In genomic region chr18:69102959-69103358, GRCh38 we compare ENCODE assay signal across 22 cellular contexts.
DNase-seq lines count a peak whose midpoint lies in the region; ATAC-seq and TF ChIP-seq lines count a peak whose summit lies in the region.
"Had no signal": no experiment of that assay in that cellular context is flagged by ENCODE, and none has a peak within 500 bp of the region (broad histone marks: within the 10 kb centered on the region; RNA-seq: fewer than 3 reads in every experiment).

No MANE protein-coding gene starts in this region.

- H3K9me3 ChIP-seq in HCT116 (ENCODE audit: control insufficient read depth in 1 of 2, insufficient read depth in 1 of 2, low read depth in 1 of 2, low read length in 2 of 2) (no peaks in the 10 kb centered on the region), mesenchymal stem cell (ENCODE audit: control insufficient read depth, low read length) (no peaks in the 10 kb centered on the region), HAP-1 (no peaks in the 10 kb centered on the region)

- no peak overlapping the region for H2BK5ac ChIP-seq in mesenchymal stem cell (ENCODE audit: low read depth, low read length, poor library complexity, severe bottlenecking)

- H3K4me3 ChIP-seq in AG10803 (ENCODE audit: low read length): no peak overlapping the region
- no peak overlapping the region for H3K4me3 ChIP-seq in HCT116 (replicated peaks in 1 of 2; ENCODE audit: low read depth in 1 of 2, low read length in 2 of 2)
- H3K4me3 ChIP-seq in astrocyte of the spinal cord (ENCODE audit: low read depth, low read length): no peak overlapping the region
- no peak overlapping the region for H3K4me3 ChIP-seq in mesenchymal stem cell (ENCODE audit: insufficient read depth in 1 of 2, low read depth in 1 of 2, low read length in 2 of 2)
- H3K4me3 ChIP-seq in HAP-1: no peak overlapping the region
- H3K4me3 ChIP-seq: dorsolateral prefrontal cortex, hepatocyte, smooth muscle cell had no signal

- intact Hi-C loops in HCT116 (cut with micrococcal nuclease): no loop called here

- no peaks in the 10 kb centered on the region for H4K20me1 ChIP-seq in HCT116 (ENCODE audit: insufficient read depth)

- no peak overlapping the region for H3K4me2 ChIP-seq in HCT116 (ENCODE audit: low read length)
- no peak overlapping the region for H3K4me2 ChIP-seq in mesenchymal stem cell (ENCODE audit: low read length, poor library complexity, severe bottlenecking)
- H3K4me2 ChIP-seq: hepatocyte, smooth muscle cell had no signal

- no TSS peak for BruUV-seq in HCT116 (replicated peaks; lab: Mats Ljungman, UMichigan)

- no peak for TF ChIP-seq POLR2A in HCT116 (IDR thresholded peaks at IDR 0.05; ENCODE audit: borderline replicate concordance, extremely low read depth, insufficient read depth, insufficient read length)

- no peak overlapping the region for H3K23ac ChIP-seq in mesenchymal stem cell (ENCODE audit: low read length in 2 of 2)

- H3K79me2 ChIP-seq in HCT116 (ENCODE audit: insufficient read depth, low read length): no peaks in the 10 kb centered on the region
- H3K79me2 ChIP-seq: hepatocyte had no signal

- no peak overlapping the region for H2BK12ac ChIP-seq in mesenchymal stem cell (ENCODE audit: low read length in 2 of 2)

- H3K27me3 ChIP-seq in HCT116 (ENCODE audit: insufficient read depth, low read length) (no peaks in the 10 kb centered on the region), mesenchymal stem cell (ENCODE audit: control insufficient read depth in 1 of 2, insufficient read depth in 1 of 2, low read length in 2 of 2) (no peaks in the 10 kb centered on the region), HAP-1 (ENCODE audit: low read depth) (no peaks in the 10 kb centered on the region)
- H3K27me3 ChIP-seq: dorsolateral prefrontal cortex, foreskin keratinocyte, hepatocyte had no signal

- H2BK15ac ChIP-seq in mesenchymal stem cell (ENCODE audit: low read depth, poor library complexity, severe bottlenecking): no peak overlapping the region

- peaks cover 4% of the 10 kb centered on the region for H3K9me3 Mint-ChIP-seq in stimulated activated memory B cell treated with anti-CD40 and anti-IgM and Interleukin-4, amounts not matched to agents 10 μg/mL and 1 μg/mL and 100 μg/mL, for 72 hours

- H3K4me1 ChIP-seq in HCT116 (ENCODE audit: control insufficient read depth in 1 of 2, insufficient read depth in 2 of 2, low read length in 2 of 2) (no peaks in the 10 kb centered on the region; a peak in 1 of 4 replicates), mesenchymal stem cell (ENCODE audit: control insufficient read depth, insufficient read depth, low read depth, low read length) (peaks cover 3% of the 10 kb centered on the region), HAP-1 (no peaks in the 10 kb centered on the region)
- H3K4me1 ChIP-seq: foreskin keratinocyte had no signal

- peak; percentile 53 for ATAC-seq in HCT116
- ATAC-seq in stimulated activated memory B cell treated with anti-CD40 and anti-IgM and Interleukin-4, amounts not matched to agents 10 μg/mL and 1 μg/mL and 100 μg/mL, for 72 hours: no peak
- ATAC-seq: foreskin keratinocyte; left lobe of liver; naive thymus-derived CD4-positive, alpha-beta T cell had no signal

- H4K91ac ChIP-seq in mesenchymal stem cell (ENCODE audit: low read length): no peak overlapping the region

- H3K4ac ChIP-seq in mesenchymal stem cell (ENCODE audit: low read depth in 1 of 2, low read length in 2 of 2): no peak overlapping the region

- H3K27ac Mint-ChIP-seq in stimulated activated memory B cell treated with anti-CD40 and anti-IgM and Interleukin-4, amounts not matched to agents 10 μg/mL and 1 μg/mL and 100 μg/mL, for 72 hours: no peak overlapping the region
- H3K27ac Mint-ChIP-seq: naive thymus-derived CD4-positive, alpha-beta T cell; T-helper 1 cell treated with Interleukin-12 subunit alpha and Interleukin-12 subunit beta and Interleukin-4 antibody, amounts not matched to agents 30 μg/mL and 1 μg/mL, for 36 hours had no signal

- H3K36me3 ChIP-seq in HCT116 (ENCODE audit: control insufficient read depth in 1 of 2, insufficient read depth in 2 of 2, low read length in 2 of 2): no peaks in the 10 kb centered on the region
- no peaks in the 10 kb centered on the region for H3K36me3 ChIP-seq in mesenchymal stem cell (ENCODE audit: control insufficient read depth in 1 of 2, insufficient read depth in 2 of 2, low read depth in 1 of 2, low read length in 2 of 2)
- no peaks in the 10 kb centered on the region for H3K36me3 ChIP-seq in HAP-1 (replicated peaks)

- H3K4me3 Mint-ChIP-seq in stimulated activated memory B cell treated with anti-CD40 and anti-IgM and Interleukin-4, amounts not matched to agents 10 μg/mL and 1 μg/mL and 100 μg/mL, for 72 hours: no peak overlapping the region
- H3K4me3 Mint-ChIP-seq: naive thymus-derived CD4-positive, alpha-beta T cell; T-helper 1 cell treated with Interleukin-12 subunit alpha and Interleukin-12 subunit beta and Interleukin-4 antibody, amounts not matched to agents 30 μg/mL and 1 μg/mL, for 36 hours had no signal

- DNase-seq in AG10803 (ENCODE audit: low read depth) (peak; percentile 0), HCT116 (ENCODE audit: low read depth, low spot score) (peak; percentile 3), astrocyte of the spinal cord (ENCODE audit: low read depth, low spot score) (peak; percentile 17), mesenchymal stem cell (peak; percentile 31), OCI-M2 (lab: John Stamatoyannopoulos, UW; ENCODE audit: unreplicated experiment) (no peak), HAP-1 (ENCODE audit: low spot score in 2 of 2) (no peak)
- DNase-seq in activated CD4-positive, alpha-beta T cell treated with anti-CD3 and anti-CD28 coated beads for 4 hours: no peak
- DNase-seq: activated T-cell treated with anti-CD3 and anti-CD28 coated beads, Interleukin-2, amount 50 U/mL, for 1 hour; amygdala; dorsolateral prefrontal cortex; foreskin keratinocyte; naive thymus-derived CD4-positive, alpha-beta T cell; NCI-H1048; NCI-H187; NCI-H526; RPMI8226; stimulated activated CD4-positive, alpha-beta T cell treated with anti-CD3 and anti-CD28 coated beads, Interleukin-2, amount 100 ng/mL, for 24 hours had no signal

- POLR2A ChIA-PET in HCT116 (lab: Charles Lee): no interaction called here

- 43% methylated on average over 1 of the region's 1 CpG for WGBS in mesenchymal stem cell

- H2AFZ ChIP-seq in HCT116 (ENCODE audit: low read depth, low read length, poor library complexity, severe bottlenecking) (no peak overlapping the region), mesenchymal stem cell (ENCODE audit: low read depth, low read length) (no peak overlapping the region)
- H2AFZ ChIP-seq: hepatocyte had no signal

- no peaks in the 10 kb centered on the region for H3K9me2 ChIP-seq in HCT116 (ENCODE audit: insufficient read depth)

- H3K79me1 ChIP-seq in mesenchymal stem cell (replicated peaks; ENCODE audit: low read length, poor library complexity, severe bottlenecking): no peaks in the 10 kb centered on the region

- H3K18ac ChIP-seq in mesenchymal stem cell (ENCODE audit: low read depth in 1 of 2, low read length in 2 of 2): no peak overlapping the region

- H2BK120ac ChIP-seq in mesenchymal stem cell (ENCODE audit: low read depth, low read length): no peak overlapping the region

- TF ChIP-seq CTCF in AG10803 (conservative IDR thresholded peaks at IDR 0.05; ENCODE audit: low read length) (no peak), HCT116 (IDR thresholded peaks at IDR 0.05 in 2 of 3, conservative IDR thresholded peaks at IDR 0.05 in 1 of 3; ENCODE audit: borderline replicate concordance in 1 of 3, insufficient read depth in 1 of 3, low read depth in 2 of 3, low read length in 2 of 3) (no peak), astrocyte of the spinal cord (IDR thresholded peaks at IDR 0.05; ENCODE audit: low read depth, low read length) (no peak)

- no peak overlapping the region for H3K14ac ChIP-seq in mesenchymal stem cell (ENCODE audit: low read length in 2 of 2)

- H3K27me3 Mint-ChIP-seq in stimulated activated memory B cell treated with anti-CD40 and anti-IgM and Interleukin-4, amounts not matched to agents 10 μg/mL and 1 μg/mL and 100 μg/mL, for 72 hours: no peaks in the 10 kb centered on the region
- H3K27me3 Mint-ChIP-seq: naive thymus-derived CD4-positive, alpha-beta T cell had no signal

- H3K4me1 Mint-ChIP-seq in stimulated activated memory B cell treated with anti-CD40 and anti-IgM and Interleukin-4, amounts not matched to agents 10 μg/mL and 1 μg/mL and 100 μg/mL, for 72 hours: no peaks in the 10 kb centered on the region
- H3K4me1 Mint-ChIP-seq: naive thymus-derived CD4-positive, alpha-beta T cell had no signal

- TF ChIP-seq RAD21 in HCT116 (IDR thresholded peaks at IDR 0.05; ENCODE audit: low read depth): no peak

- RAD21 ChIA-PET in HCT116 (lab: Charles Lee; ENCODE audit: low non-redundant PET in 1 of 2, low total read pairs in 2 of 2, uncharacterized antibody in 2 of 2, unreplicated experiment in 2 of 2): no interaction called here

- in situ Hi-C loops in astrocyte of the spinal cord (cut with HindIII; ENCODE audit: low sequenced_read_pairs) (no loop called here), HAP-1 (cut with MboI; ENCODE audit: low sequenced_read_pairs) (no loop called here)

- CTCF ChIA-PET in HCT116 (lab: Charles Lee): no interaction called here

- no peak overlapping the region for H4K8ac ChIP-seq in mesenchymal stem cell (ENCODE audit: low read length)

- H3K36me3 Mint-ChIP-seq in stimulated activated memory B cell treated with anti-CD40 and anti-IgM and Interleukin-4, amounts not matched to agents 10 μg/mL and 1 μg/mL and 100 μg/mL, for 72 hours: no peaks in the 10 kb centered on the region
- H3K36me3 Mint-ChIP-seq: naive thymus-derived CD4-positive, alpha-beta T cell had no signal

- no peak overlapping the region for H2AK5ac ChIP-seq in mesenchymal stem cell (ENCODE audit: low read length, severe bottlenecking)

- no peak overlapping the region for H3K27ac ChIP-seq in HCT116 (ENCODE audit: low read depth, low read length)
- H3K27ac ChIP-seq in mesenchymal stem cell (ENCODE audit: low read length, poor library complexity, severe bottlenecking): no peak overlapping the region
- H3K27ac ChIP-seq: dorsolateral prefrontal cortex, foreskin keratinocyte, hepatocyte had no signal

- H3K9ac ChIP-seq in HCT116 (ENCODE audit: low read length) (no peak overlapping the region), mesenchymal stem cell (ENCODE audit: low read length) (no peak overlapping the region)

TF ChIP-seq in HCT116, 20 proteins besides CTCF, POLR2A, EP300 and RAD21 (continues in another document):
- TF ChIP-seq ZFX (IDR thresholded peaks at IDR 0.05) (no peak), JUND (IDR thresholded peaks at IDR 0.05) (peak; percentile 29; the same call in 1 of the 2 replicates), CBX3 (IDR thresholded peaks at IDR 0.05; ENCODE audit: low read depth) (no peak), TCF7L2 (IDR thresholded peaks at IDR 0.05; ENCODE audit: borderline replicate concordance, extremely low read depth, insufficient read depth, insufficient read length) (peak; percentile 78), CEBPB (IDR thresholded peaks at IDR 0.05; ENCODE audit: low read depth) (0 out of 2 replicates have a peak, but pooled peaks have one; percentile 29), SP1 (IDR thresholded peaks at IDR 0.05; ENCODE audit: low read depth) (0 out of 2 replicates have a peak, but pooled peaks have one; percentile 11), SRF (IDR thresholded peaks at IDR 0.05; ENCODE audit: low read depth) (no peak), EZH2 (IDR thresholded peaks at IDR 0.05) (no peak), FOSL1 (IDR thresholded peaks at IDR 0.05; ENCODE audit: low read depth) (peak; percentile 23; the same call in 1 of the 2 replicates)

Comparison
In these comparisons a context has a peak if more than half of its experiments do, and no peak if none do; other contexts are left out.
1. DNase-seq: peak in AG10803 (single experiment), HCT116 (single experiment), astrocyte of the spinal cord (single experiment) and mesenchymal stem cell (single experiment); none in OCI-M2 (single experiment), HAP-1 (0 of 2) and activated CD4-positive, alpha-beta T cell treated with anti-CD3 and anti-CD28 coated beads for 4 hours (0 of 2).